Comparison of ENCODE assay signal across 11 cellular contexts in genomic region chr16:70749681-70750601, GRCh38. TPM values are rescaled to one million over a fixed set of nuclear protein-coding genes. Genes with fewer than 3 reads are reported as not detected.
A peak's percentile ranks its signal among the peaks of the same experiment; 100 is the strongest.
DNase-seq lines count a peak whose midpoint lies in the region; ATAC-seq and TF ChIP-seq lines count a peak whose summit lies in the region.
"Had no signal": no experiment of that assay in that cellular context is flagged by ENCODE, and none has a peak within 500 bp of the region (broad histone marks: within the 10 kb centered on the region; RNA-seq: fewer than 3 reads in every experiment).

No MANE protein-coding gene starts in this region.

- peak overlapping the region; percentile 93 for H3K27ac ChIP-seq in temporal lobe (ENCODE audit: low read depth, low read length)

- no peaks in the 10 kb centered on the region for H3K9me3 Mint-ChIP-seq in activated CD4-positive, alpha-beta T cell treated with anti-CD3 and anti-CD28 coated beads for 36 hours (ENCODE audit: low read depth)
- no peaks in the 10 kb centered on the region for H3K9me3 Mint-ChIP-seq in activated CD4-positive, alpha-beta T cell treated with anti-CD3 and anti-CD28 coated beads, Interleukin-2, amount 10 ng/mL, durations not matched to agents 24 days and 14 days
- no peaks in the 10 kb centered on the region for H3K9me3 Mint-ChIP-seq in chondrocyte (ENCODE audit: low read depth)

- TF ChIP-seq CTCF in chondrocyte (IDR thresholded peaks at IDR 0.05): no peak
- TF ChIP-seq CTCF in GM13976 (IDR thresholded peaks at IDR 0.05; ENCODE audit: borderline replicate concordance, control extremely low read depth, extremely low read depth, insufficient read depth, missing control alignments): no peak

- peaks cover 47% of the 10 kb centered on the region for H3K4me1 Mint-ChIP-seq in activated CD4-positive, alpha-beta T cell treated with anti-CD3 and anti-CD28 coated beads for 36 hours
- H3K4me1 Mint-ChIP-seq in activated CD4-positive, alpha-beta T cell treated with anti-CD3 and anti-CD28 coated beads, Interleukin-2, amount 10 ng/mL, durations not matched to agents 24 days and 14 days: peaks cover 37% of the 10 kb centered on the region
- H3K4me1 Mint-ChIP-seq in chondrocyte (ENCODE audit: low read depth): peaks cover 87% of the 10 kb centered on the region

- H3K36me3 Mint-ChIP-seq in activated CD4-positive, alpha-beta T cell treated with anti-CD3 and anti-CD28 coated beads for 36 hours (ENCODE audit: low read depth): peaks cover 11% of the 10 kb centered on the region
- H3K36me3 Mint-ChIP-seq in activated CD4-positive, alpha-beta T cell treated with anti-CD3 and anti-CD28 coated beads, Interleukin-2, amount 10 ng/mL, durations not matched to agents 24 days and 14 days (ENCODE audit: low read depth): peaks cover 4% of the 10 kb centered on the region
- H3K36me3 Mint-ChIP-seq in chondrocyte (ENCODE audit: low read depth): no peaks in the 10 kb centered on the region

- no peak for ATAC-seq in activated CD4-positive, alpha-beta T cell treated with anti-CD3 and anti-CD28 coated beads for 36 hours
- no peak for ATAC-seq in GM21717 (IDR thresholded peaks at IDR 0.05; ENCODE audit: unreplicated experiment)

- POLR2A ChIA-PET in activated CD4-positive, alpha-beta T cell treated with anti-CD3 and anti-CD28 coated beads for 36 hours (lab: Charles Lee): no interaction called here

- in situ Hi-C loops in GM13976 (cut with MboI; ENCODE audit: low sequenced_read_pairs, unreplicated experiment): no loop called here

- H3K4me3 Mint-ChIP-seq in activated CD4-positive, alpha-beta T cell treated with anti-CD3 and anti-CD28 coated beads for 36 hours: no peak overlapping the region
- no peak overlapping the region for H3K4me3 Mint-ChIP-seq in activated CD4-positive, alpha-beta T cell treated with anti-CD3 and anti-CD28 coated beads, Interleukin-2, amount 10 ng/mL, durations not matched to agents 24 days and 14 days
- H3K4me3 Mint-ChIP-seq in chondrocyte (ENCODE audit: unreplicated experiment): no peak overlapping the region

- CTCF ChIA-PET in activated CD4-positive, alpha-beta T cell treated with anti-CD3 and anti-CD28 coated beads for 36 hours (lab: Charles Lee): interaction anchor here (2.2 kb wide), 1 partner anchor 22 kb away, joined by 19 read pairs; no protein-coding TSS in a partner anchor

- no peak for DNase-seq in activated CD4-positive, alpha-beta T cell treated with anti-CD3 and anti-CD28 coated beads for 36 hours
- DNase-seq in activated CD4-positive, alpha-beta T cell treated with anti-CD3 and anti-CD28 coated beads, Interleukin-2, amount 10 ng/mL, durations not matched to agents 24 days and 14 days: no peak
- DNase-seq in chondrocyte (ENCODE audit: low spot score) (no peak), medulla oblongata (ENCODE audit: extremely low spot score) (peak; percentile 73), erythroblast (lab: John Stamatoyannopoulos, UW) (no peak), GM13976 (ENCODE audit: low spot score) (no peak)
- DNase-seq: foreskin melanocyte; RPMI8226; stimulated activated CD4-positive, alpha-beta T cell treated with anti-CD3 and anti-CD28 coated beads, Interleukin-12 subunit alpha, Interleukin-12 subunit beta, amount 100 ng/mL, for 4 hours had no signal

- H3K27ac Mint-ChIP-seq in activated CD4-positive, alpha-beta T cell treated with anti-CD3 and anti-CD28 coated beads for 36 hours: peak overlapping the region; percentile 24
- no peak overlapping the region for H3K27ac Mint-ChIP-seq in activated CD4-positive, alpha-beta T cell treated with anti-CD3 and anti-CD28 coated beads, Interleukin-2, amount 10 ng/mL, durations not matched to agents 24 days and 14 days
- H3K27ac Mint-ChIP-seq in chondrocyte (ENCODE audit: unreplicated experiment): peak overlapping the region; percentile 93

- TF ChIP-seq POLR2A in erythroblast (IDR thresholded peaks at IDR 0.05; ENCODE audit: low read length): no peak

- intact Hi-C loops in activated CD4-positive, alpha-beta T cell treated with anti-CD3 and anti-CD28 coated beads for 36 hours (cut with DNase I, micrococcal nuclease): no loop called here
- intact Hi-C loops in activated CD4-positive, alpha-beta T cell treated with anti-CD3 and anti-CD28 coated beads, Interleukin-2, amount 10 ng/mL, durations not matched to agents 24 days and 14 days (cut with micrococcal nuclease): loop anchor here (2.0 kb wide), 1 partner anchor 13 kb away; no protein-coding TSS in a partner anchor

- H3K27me3 Mint-ChIP-seq in activated CD4-positive, alpha-beta T cell treated with anti-CD3 and anti-CD28 coated beads for 36 hours: no peaks in the 10 kb centered on the region
- no peaks in the 10 kb centered on the region for H3K27me3 Mint-ChIP-seq in activated CD4-positive, alpha-beta T cell treated with anti-CD3 and anti-CD28 coated beads, Interleukin-2, amount 10 ng/mL, durations not matched to agents 24 days and 14 days
- H3K27me3 Mint-ChIP-seq in chondrocyte (ENCODE audit: low read depth): no peaks in the 10 kb centered on the region

RNA-seq across cellular contexts. Expression of gene VAC14, which starts 51.0 kb away (rescaled TPM):
- 10 to 100 TPM; 24.8 to 26.2 TPM for total RNA-seq in activated CD4-positive, alpha-beta T cell treated with anti-CD3 and anti-CD28 coated beads for 36 hours
- 36.3 and 38.6 TPM in 2 replicates for total RNA-seq in activated CD4-positive, alpha-beta T cell treated with anti-CD3 and anti-CD28 coated beads, Interleukin-2, amount 10 ng/mL, durations not matched to agents 24 days and 14 days
- total RNA-seq in chondrocyte: 35.6 to 40.3 TPM (median 37.9 TPM) in 3 replicates
- total RNA-seq in temporal lobe: 21.4 TPM
